In the genomic region with DNA sequence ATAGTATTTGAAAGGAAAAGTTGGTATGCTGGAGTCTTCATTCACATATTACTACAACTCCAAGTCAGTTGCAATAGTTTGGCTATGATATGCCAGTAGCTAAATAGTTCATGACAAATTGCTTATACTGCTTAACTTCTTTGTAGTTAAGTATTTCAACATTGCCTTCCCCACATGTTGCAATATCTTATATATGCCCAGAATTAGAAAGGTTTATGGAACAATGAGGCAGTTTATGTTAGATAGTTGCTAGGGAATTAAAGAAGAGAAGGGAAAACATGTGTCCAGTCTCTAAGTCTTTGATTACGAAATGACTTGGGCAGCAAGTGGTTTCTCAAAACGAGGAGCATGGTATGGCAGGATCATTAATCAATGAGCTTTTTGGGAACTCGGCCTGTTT, we compare ENCODE assay signal across 16 cellular contexts.
DNase-seq lines count a peak whose midpoint lies in the region; ATAC-seq and TF ChIP-seq lines count a peak whose summit lies in the region.
"Had no signal": no experiment of that assay in that cellular context is flagged by ENCODE, and none has a peak within 500 bp of the region (broad histone marks: within the 10 kb centered on the region; RNA-seq: fewer than 3 reads in every experiment).

No MANE protein-coding gene starts in this region.

- H3K9me3 Mint-ChIP-seq in glutamatergic neuron (ENCODE audit: unreplicated experiment): peaks cover 4% of the 10 kb centered on the region
- H3K9me3 Mint-ChIP-seq: activated CD4-positive, alpha-beta T cell treated with anti-CD3 and anti-CD28 coated beads, Interleukin-2, amount 10 ng/mL, durations not matched to agents 24 days and 14 days had no signal

- H3K27me3 ChIP-seq in osteoblast (ENCODE audit: insufficient read depth, low read length): no peaks in the 10 kb centered on the region
- peaks cover 3% of the 10 kb centered on the region; the same call in 1 of the 2 replicates for H3K27me3 ChIP-seq in SJCRH30
- H3K27me3 ChIP-seq: cardiac muscle cell, spleen had no signal

- no peaks in the 10 kb centered on the region for H3K36me3 Mint-ChIP-seq in glutamatergic neuron (ENCODE audit: unreplicated experiment)
- H3K36me3 Mint-ChIP-seq: natural killer cell treated with Interleukin-12 subunit alpha and Interleukin-12 subunit beta and Interleukin-15 and Interleukin-18, amount 100 ng/mL, for 72 hours had no signal

- H2AFZ ChIP-seq in osteoblast (ENCODE audit: low read length): no peak overlapping the region

- peaks cover 2% of the 10 kb centered on the region for H4K20me1 ChIP-seq in osteoblast (ENCODE audit: insufficient read depth, low read length)

- H3K27me3 Mint-ChIP-seq in glutamatergic neuron (ENCODE audit: unreplicated experiment): peaks cover 1% of the 10 kb centered on the region
- H3K27me3 Mint-ChIP-seq: activated CD4-positive, alpha-beta T cell treated with anti-CD3 and anti-CD28 coated beads, Interleukin-2, amount 10 ng/mL, durations not matched to agents 24 days and 14 days; natural killer cell treated with Interleukin-12 subunit alpha and Interleukin-12 subunit beta and Interleukin-15 and Interleukin-18, amount 100 ng/mL, for 72 hours had no signal

- no peak for TF ChIP-seq CTCF in osteoblast (IDR thresholded peaks at IDR 0.05; ENCODE audit: extremely low read depth, low read depth, low read length)
- TF ChIP-seq CTCF in glutamatergic neuron (IDR thresholded peaks at IDR 0.05; ENCODE audit: partially characterized antibody, unreplicated experiment): no peak

- peaks cover 21% of the 10 kb centered on the region for H3K4me1 ChIP-seq in osteoblast (ENCODE audit: insufficient read depth, low read length)
- no peaks in the 10 kb centered on the region for H3K4me1 ChIP-seq in SJCRH30

- DNase-seq in GM04504 (ENCODE audit: low read depth): peak; percentile 93
- DNase-seq in NOMO-1 treated with DMSO at 0.1 percent for 48 hours (lab: John Stamatoyannopoulos, UW; ENCODE audit: unreplicated experiment): peak; percentile 92
- DNase-seq in osteoblast (ENCODE audit: insufficient read length, low spot score, missing footprints): peak; percentile 37
- DNase-seq in activated effector memory CD4-positive, alpha-beta T cell treated with anti-CD3 and anti-CD28 coated beads, Interleukin-2, amount 50 U/mL, for 16 hours: no peak
- DNase-seq in SJCRH30: no peak
- no peak for DNase-seq in glutamatergic neuron
- DNase-seq: activated CD4-positive, alpha-beta T cell treated with anti-CD3 and anti-CD28 coated beads, Interleukin-2, amount 10 ng/mL, durations not matched to agents 24 days and 14 days; kidney; NCI-H2081; NK-92 treated with Interleukin-12 subunit alpha and Interleukin-12 subunit beta, amount 100 ng/mL, for 24 hours; spleen; T-helper 1 cell had no signal

- peak; percentile 74 for ATAC-seq in esophagus mucosa
- no peak for ATAC-seq in GM18867 (IDR thresholded peaks at IDR 0.05; ENCODE audit: unreplicated experiment)
- ATAC-seq: natural killer cell treated with Interleukin-12 subunit alpha and Interleukin-12 subunit beta and Interleukin-15 and Interleukin-18, amount 100 ng/mL, for 72 hours had no signal

- peak overlapping the region; percentile 78 for H3K27ac ChIP-seq in osteoblast (ENCODE audit: low read depth, low read length)
- H3K27ac ChIP-seq in SJCRH30: no peak overlapping the region
- H3K27ac ChIP-seq: cardiac muscle cell, spleen had no signal

- H3K4me3 ChIP-seq in osteoblast (ENCODE audit: insufficient read depth, low read length): no peak overlapping the region
- no peak overlapping the region for H3K4me3 ChIP-seq in SJCRH30
- H3K4me3 ChIP-seq: cardiac muscle cell, spleen had no signal

- peaks cover 13% of the 10 kb centered on the region for H3K4me1 Mint-ChIP-seq in glutamatergic neuron (ENCODE audit: low read depth, unreplicated experiment)
- H3K4me1 Mint-ChIP-seq: activated CD4-positive, alpha-beta T cell treated with anti-CD3 and anti-CD28 coated beads, Interleukin-2, amount 10 ng/mL, durations not matched to agents 24 days and 14 days had no signal

- H3K79me2 ChIP-seq in osteoblast (ENCODE audit: insufficient read depth, low read length): peaks cover 26% of the 10 kb centered on the region

- H3K36me3 ChIP-seq in osteoblast (ENCODE audit: insufficient read depth, low read length) (no peaks in the 10 kb centered on the region), SJCRH30 (no peaks in the 10 kb centered on the region)
- H3K36me3 ChIP-seq: cardiac muscle cell, spleen had no signal

- H3K9me3 ChIP-seq in osteoblast (ENCODE audit: low read depth, low read length) (no peaks in the 10 kb centered on the region), SJCRH30 (replicated peaks) (no peaks in the 10 kb centered on the region)
- H3K9me3 ChIP-seq: spleen had no signal

- H3K4me3 Mint-ChIP-seq in glutamatergic neuron (ENCODE audit: unreplicated experiment): no peak overlapping the region
- H3K4me3 Mint-ChIP-seq: activated CD4-positive, alpha-beta T cell treated with anti-CD3 and anti-CD28 coated beads, Interleukin-2, amount 10 ng/mL, durations not matched to agents 24 days and 14 days; natural killer cell treated with Interleukin-12 subunit alpha and Interleukin-12 subunit beta and Interleukin-15 and Interleukin-18, amount 100 ng/mL, for 72 hours had no signal

- peak overlapping the region; percentile 46 for H3K4me2 ChIP-seq in osteoblast (ENCODE audit: insufficient read depth, low read length)

- H3K27ac Mint-ChIP-seq in glutamatergic neuron (ENCODE audit: unreplicated experiment): no peak overlapping the region
- H3K27ac Mint-ChIP-seq: activated CD4-positive, alpha-beta T cell treated with anti-CD3 and anti-CD28 coated beads, Interleukin-2, amount 10 ng/mL, durations not matched to agents 24 days and 14 days; natural killer cell treated with Interleukin-12 subunit alpha and Interleukin-12 subunit beta and Interleukin-15 and Interleukin-18, amount 100 ng/mL, for 72 hours had no signal

Comparison
In these comparisons a context has a peak if more than half of its experiments do, and no peak if none do; other contexts are left out.
1. DNase-seq: peak in GM04504 (single experiment), NOMO-1 treated with DMSO at 0.1 percent for 48 hours (single experiment) and osteoblast (single experiment); none in activated effector memory CD4-positive, alpha-beta T cell treated with anti-CD3 and anti-CD28 coated beads, Interleukin-2, amount 50 U/mL, for 16 hours (single experiment), SJCRH30 (0 of 2) and glutamatergic neuron (single experiment).